21 cellular contexts compared by ENCODE assay signal in genomic region chr6:73667798-73668197, GRCh38.
"Had no signal": no experiment of that assay in that cellular context is flagged by ENCODE, and none has a peak within 500 bp of the region (broad histone marks: within the 10 kb centered on the region; RNA-seq: fewer than 3 reads in every experiment).

No MANE protein-coding gene starts in this region.

- H3K4me3 Mint-ChIP-seq: activated T-helper 1 cell treated with anti-CD3 and anti-CD28 coated beads, Interleukin-12 subunit alpha, Interleukin-12 subunit beta, Interleukin-2, Interleukin-4 antibody, amounts not matched to agents 30 ng/mL and 10 ng/mL and 1 ng/mL, durations not matched to agents 14 hours and 24 hours and 36 hours; immature natural killer cell; naive thymus-derived CD8-positive, alpha-beta T cell had no signal

- H3K9me3 ChIP-seq: left lung, psoas muscle, right atrium auricular region, testis, uterus had no signal

- H3K36me3 Mint-ChIP-seq: activated naive CD4-positive, alpha-beta T cell treated with anti-CD3 and anti-CD28 coated beads, Interleukin-2, amount 50 U/mL, for 72 hours; immature natural killer cell; naive thymus-derived CD8-positive, alpha-beta T cell had no signal

- H3K9me3 Mint-ChIP-seq: activated naive CD4-positive, alpha-beta T cell treated with anti-CD3 and anti-CD28 coated beads, Interleukin-2, amount 50 U/mL, for 72 hours; activated T-helper 1 cell treated with anti-CD3 and anti-CD28 coated beads, Interleukin-12 subunit alpha, Interleukin-12 subunit beta, Interleukin-2, Interleukin-4 antibody, amounts not matched to agents 30 ng/mL and 10 ng/mL and 1 ng/mL, durations not matched to agents 14 hours and 24 hours and 36 hours; immature natural killer cell; naive thymus-derived CD8-positive, alpha-beta T cell had no signal

- H3K27me3 ChIP-seq: left lung, testis, uterus had no signal

- H3K27ac ChIP-seq: left lung, psoas muscle, right atrium auricular region, testis, uterus, WERI-Rb-1 had no signal

- H3K27ac Mint-ChIP-seq: activated naive CD4-positive, alpha-beta T cell treated with anti-CD3 and anti-CD28 coated beads, Interleukin-2, amount 50 U/mL, for 72 hours; activated T-helper 1 cell treated with anti-CD3 and anti-CD28 coated beads, Interleukin-12 subunit alpha, Interleukin-12 subunit beta, Interleukin-2, Interleukin-4 antibody, amounts not matched to agents 30 ng/mL and 10 ng/mL and 1 ng/mL, durations not matched to agents 14 hours and 24 hours and 36 hours; immature natural killer cell; naive thymus-derived CD8-positive, alpha-beta T cell had no signal

- H3K4me3 ChIP-seq: left lung, lung, psoas muscle, right atrium auricular region, testis, uterus had no signal

- H3K4me1 ChIP-seq: left lung, right atrium auricular region, testis, uterus had no signal

- ATAC-seq: left lung; naive thymus-derived CD8-positive, alpha-beta T cell; psoas muscle had no signal

- H3K36me3 ChIP-seq: left lung, right atrium auricular region, uterus, WERI-Rb-1 had no signal

- DNase-seq: activated CD4-positive, CD25-positive, alpha-beta regulatory T cell treated with anti-CD3 and anti-CD28 coated beads, Interleukin-2, amount 50 U/mL, for 72 hours; activated CD8-positive, alpha-beta memory T cell treated with anti-CD3 and anti-CD28 coated beads, Interleukin-2, amount 50 U/mL, for 48 hours; central memory CD4-positive, alpha-beta T cell; effector memory CD4-positive, alpha-beta T cell; foreskin melanocyte; immature natural killer cell; kidney glomerular epithelial cell; left lung; naive thymus-derived CD8-positive, alpha-beta T cell; psoas muscle; stimulated activated CD4-positive, alpha-beta T cell treated with anti-CD3 and anti-CD28 coated beads, Interleukin-12 subunit alpha, Interleukin-12 subunit beta, amount 100 ng/mL, for 4 hours; stimulated activated CD4-positive, alpha-beta T cell treated with anti-CD3 and anti-CD28 coated beads, Interleukin-4, amount 100 ng/mL, for 4 hours; T-helper 1 cell; testis; trophoblast cell; uterus; WERI-Rb-1 had no signal

- H3K4me1 Mint-ChIP-seq: immature natural killer cell; naive thymus-derived CD8-positive, alpha-beta T cell had no signal
